In the genomic region with DNA sequence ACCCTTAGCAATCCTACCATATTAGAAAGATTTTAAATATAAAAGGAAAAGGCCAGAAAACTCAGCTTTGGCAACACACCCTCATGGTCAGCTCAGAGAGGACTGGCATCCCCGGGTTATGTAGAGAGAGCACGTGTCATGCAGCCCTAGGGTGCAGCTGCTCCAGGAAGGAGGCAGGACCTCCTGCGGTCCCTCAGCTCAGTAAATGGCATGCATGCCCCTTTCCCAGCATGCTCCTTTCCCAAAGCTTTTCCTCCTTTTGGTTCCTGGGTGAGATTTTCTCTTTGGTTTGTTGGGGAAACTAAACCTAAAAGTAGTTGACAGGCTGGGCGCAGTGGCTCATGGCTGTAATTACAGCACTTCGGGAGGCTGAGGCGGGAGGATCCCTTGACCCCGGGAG, we compare ENCODE assay signal across 15 cellular contexts. TPM values are rescaled to one million over a fixed set of nuclear protein-coding genes. Genes with fewer than 3 reads are reported as not detected.
DNase-seq lines count a peak whose midpoint lies in the region; ATAC-seq, FAIRE-seq and TF ChIP-seq lines count a peak whose summit lies in the region.
"Had no signal": no experiment of that assay in that cellular context is flagged by ENCODE, and none has a peak within 500 bp of the region (broad histone marks: within the 10 kb centered on the region; RNA-seq: fewer than 3 reads in every experiment).

No MANE protein-coding gene starts in this region.

- in situ Hi-C loops in transverse colon (cut with MboI; ENCODE audit: low pct_ligation_motif_present in 1 of 4, low pct_unique_long_range_greater_than_20kb in 1 of 4, low sequenced_read_pairs in 3 of 4) = loop anchor here in 3 of 4 donors (10.0 to 25.0 kb wide), 3 partner anchors 54 to 306 kb away; a partner anchor contains a TSS

- no peak for TF ChIP-seq POLR2A in H1 (IDR thresholded peaks at IDR 0.05; ENCODE audit: control extremely low read depth in 1 of 2, low read depth in 2 of 2, low read length in 2 of 2)
- TF ChIP-seq POLR2A in transverse colon (IDR thresholded peaks at IDR 0.05) = no peak
- TF ChIP-seq POLR2A in GM18505 (IDR thresholded peaks at IDR 0.05; ENCODE audit: borderline replicate concordance, extremely low read depth, insufficient read depth, insufficient read length) = no peak

- intact Hi-C loops in transverse colon (cut with DNase I; ENCODE audit: low total_unique reads) = loop anchor here (5.0 kb wide), 1 partner anchor 46 kb away; no protein-coding TSS in a partner anchor

- H2AK5ac ChIP-seq in H1 (ENCODE audit: low read depth, low read length) = no peak overlapping the region

- TF ChIP-seq RAD21 in H1 (IDR thresholded peaks at IDR 0.05 in 1 of 2, conservative IDR thresholded peaks at IDR 0.05 in 1 of 2; ENCODE audit: low read depth in 2 of 2, low read length in 2 of 2) = no peak

- H3K27me3 ChIP-seq in H1 (replicated peaks in 1 of 4; ENCODE audit: control insufficient read depth in 3 of 4, extremely low read depth in 1 of 4, insufficient read depth in 3 of 4, low read length in 3 of 4) (no peaks in the 10 kb centered on the region), transverse colon (no peaks in the 10 kb centered on the region)
- H3K27me3 ChIP-seq: body of pancreas, colonic mucosa, heart left ventricle, tibial nerve had no signal

- no peak for TF ChIP-seq EP300 in H1 (IDR thresholded peaks at IDR 0.05; ENCODE audit: borderline replicate concordance in 1 of 2, low read depth in 2 of 2, low read length in 2 of 2)
- no peak for TF ChIP-seq EP300 in transverse colon (IDR thresholded peaks at IDR 0.05; ENCODE audit: low read depth)

- no peak overlapping the region for H2BK20ac ChIP-seq in H1 (ENCODE audit: low read length)

- TF ChIP-seq CTCF in H1 (IDR thresholded peaks at IDR 0.05; ENCODE audit: control extremely low read depth in 1 of 3, insufficient read depth in 1 of 3, low read depth in 1 of 3, low read length in 3 of 3) (0 out of 4 replicates have a peak, but pooled peaks of 1 of the 3 experiments have one; percentile 2), transverse colon (IDR thresholded peaks at IDR 0.05) (no peak)

- no peak overlapping the region for H2AFZ ChIP-seq in H1 (ENCODE audit: low read length)

- POLR2A ChIA-PET in HEK293T (lab: Yijun Ruan, JAX) = no interaction called here
- POLR2A ChIA-PET in H1 (lab: Charles Lee; ENCODE audit: partially characterized antibody) = interaction anchor here (1.8 kb wide), 1 partner anchor 8 kb away, joined by 5 read pairs; no protein-coding TSS in a partner anchor

- H3K23ac ChIP-seq in H1 (ENCODE audit: insufficient read length) = no peak overlapping the region

- H2BK120ac ChIP-seq in H1 (replicated peaks; ENCODE audit: low read depth, low read length) = no peak overlapping the region

- no peak overlapping the region; a peak in 1 of 4 replicates for H3K4me2 ChIP-seq in H1 (ENCODE audit: insufficient read depth in 1 of 2, low read depth in 2 of 2, low read length in 2 of 2)

- H3K27ac ChIP-seq in H1 (ENCODE audit: low read depth, low read length) = no peak overlapping the region
- peak overlapping the region; percentile 35 to 62 (median 54) for H3K27ac ChIP-seq in transverse colon
- H3K27ac ChIP-seq: body of pancreas, colonic mucosa, tibial nerve had no signal

- H3K4me3 ChIP-seq in H1 (ENCODE audit: extremely low read depth in 1 of 4, insufficient read depth in 2 of 4, low read depth in 3 of 4, low read length in 4 of 4) (no peak overlapping the region), transverse colon (no peak overlapping the region)
- H3K4me3 ChIP-seq: body of pancreas, colonic mucosa, heart left ventricle, tibial nerve had no signal

- no peak overlapping the region for H3K56ac ChIP-seq in H1 (replicated peaks; ENCODE audit: insufficient read length, low read depth, low read length)

- H3K79me2 ChIP-seq in H1 (ENCODE audit: control insufficient read depth in 1 of 2, insufficient read depth in 2 of 2, low read length in 2 of 2) = peaks cover 6 to 86% of the 10 kb centered on the region in 2 experiments

- no peak overlapping the region for H3K4ac ChIP-seq in H1 (replicated peaks; ENCODE audit: insufficient read length, low read depth, low read length)

- ATAC-seq in GM18505 (IDR thresholded peaks at IDR 0.05; ENCODE audit: unreplicated experiment) = no peak
- ATAC-seq: body of pancreas, heart left ventricle had no signal

- no peak overlapping the region for H4K5ac ChIP-seq in H1 (ENCODE audit: insufficient read length, low read depth, low read length)

- H3K23me2 ChIP-seq in H1 (ENCODE audit: low read depth, low read length) = peaks cover 14% of the 10 kb centered on the region

- H4K20me1 ChIP-seq in H1 (replicated peaks in 1 of 2; ENCODE audit: control insufficient read depth in 1 of 2, insufficient read depth in 2 of 2, low read length in 2 of 2) = peaks cover 5 to 10% of the 10 kb centered on the region in 2 experiments

- CTCF ChIA-PET in HEK293T (lab: Yijun Ruan, JAX) = interaction anchor here (1.1 kb wide), 1 partner anchor 29 kb away, joined by 3 read pairs; no protein-coding TSS in a partner anchor
- CTCF ChIA-PET in H1 (lab: Charles Lee; ENCODE audit: partially characterized antibody) = interaction anchor here (0.6 to 1.5 kb wide), 7 partner anchors 10 to 176 kb away, joined by 3 to 4 read pairs (median 4); no protein-coding TSS in a partner anchor

- H3K9ac ChIP-seq in H1 (replicated peaks in 1 of 4; ENCODE audit: extremely low read depth in 1 of 4, low read depth in 3 of 4, low read length in 3 of 4) = no peak overlapping the region

- no peak for FAIRE-seq in H1 (lab: Jason Lieb, UNC)

- no peaks in the 10 kb centered on the region for H3K36me3 ChIP-seq in H1 (ENCODE audit: control insufficient read depth in 2 of 4, insufficient read depth in 4 of 4, low read length in 3 of 4)
- H3K36me3 ChIP-seq in transverse colon = no peaks in the 10 kb centered on the region
- H3K36me3 ChIP-seq: colonic mucosa, heart left ventricle, tibial nerve had no signal

- H3K9me3 ChIP-seq in H1 (ENCODE audit: insufficient read depth in 2 of 2, low read depth in 1 of 2, low read length in 1 of 2) (no peaks in the 10 kb centered on the region), transverse colon (no peaks in the 10 kb centered on the region)
- H3K9me3 ChIP-seq: body of pancreas, colonic mucosa, heart left ventricle, tibial nerve had no signal

- DNase-seq in NCI-H2227 (lab: John Stamatoyannopoulos, UW; ENCODE audit: unreplicated experiment) (peak; percentile 4), NCI-H2227 treated with DMSO at 0.1 percent for 48 hours (lab: John Stamatoyannopoulos, UW) (no peak), HEK293T (ENCODE audit: extremely low spot score) (peak; percentile 15), H1 (ENCODE audit: low read depth in 1 of 2, low spot score in 2 of 2) (no peak), transverse colon (no peak), NCI-H146 (lab: John Stamatoyannopoulos, UW) (no peak)
- DNase-seq in stimulated activated CD4-positive, alpha-beta T cell treated with anti-CD3 and anti-CD28 coated beads, Interleukin-1b, Interleukin-23, amount 100 ng/mL, for 48 hours = no peak
- DNase-seq: 8988T; activated naive CD8-positive, alpha-beta T cell treated with anti-CD3 and anti-CD28 coated beads, Interleukin-2, amount 10 ng/mL, durations not matched to agents 7 days and 5 days; body of pancreas; colonic mucosa; DMS153; heart left ventricle had no signal

- no peak overlapping the region for H3K18ac ChIP-seq in H1 (ENCODE audit: extremely low read depth, low read length)

- H3K79me1 ChIP-seq in H1 (ENCODE audit: low read depth, low read length) = peaks cover 2% of the 10 kb centered on the region; the same call in 1 of the 2 replicates

- no peak overlapping the region for H3K14ac ChIP-seq in H1 (ENCODE audit: insufficient read length)

- H4K91ac ChIP-seq in H1 (replicated peaks; ENCODE audit: insufficient read length, low read length) = no peak overlapping the region

- no peak overlapping the region for H2BK12ac ChIP-seq in H1 (ENCODE audit: low read depth, low read length)

- WGBS in H1 (ENCODE audit: extremely low coverage in 1 of 2, insufficient coverage in 1 of 2, insufficient read length in 1 of 2, insufficient replicate concordance in 2 of 2, low coverage in 1 of 2, low lambda C conversion rate in 2 of 2, missing lambda C conversion rate in 1 of 2), 2 experiments = 75% methylated on average over 7 of the region's 7 CpGs; no CpG with 5 or more reads in 1 of the 2 experiments
- 87 to 88% methylated on average over 3 to 7 of the region's 7 CpGs for WGBS in transverse colon (ENCODE audit: low coverage in 1 of 2), 2 donors

- H3K4me1 ChIP-seq in H1 (replicated peaks in 1 of 4; ENCODE audit: control insufficient read depth in 3 of 4, insufficient read depth in 4 of 4, low read length in 3 of 4) (peaks cover 0 to 5% (median 3%) of the 10 kb centered on the region in 4 experiments; a peak in 4 of 7 replicates), transverse colon (peaks cover 9 to 54% (median 30%) of the 10 kb centered on the region in 4 donors)

- H2BK15ac ChIP-seq in H1 (ENCODE audit: low read length) = no peak overlapping the region

- H4K8ac ChIP-seq in H1 (ENCODE audit: extremely low read depth, insufficient read depth, low read length) = no peak overlapping the region

- H2BK5ac ChIP-seq in H1 (ENCODE audit: low read depth, low read length) = no peak overlapping the region

TF ChIP-seq in HEK293T, 16 proteins besides CTCF, POLR2A, EP300 and RAD21:
- no peak for TF ChIP-seq ELF4 (IDR thresholded peaks at IDR 0.05)
- 0 out of 2 replicates have a peak, but pooled peaks have one; percentile 24 for TF ChIP-seq L3MBTL2 (conservative IDR thresholded peaks at IDR 0.05)

TF ChIP-seq in H1, 55 proteins besides CTCF, POLR2A, EP300 and RAD21 (continues in another document):
- TF ChIP-seq, protein P1, sequence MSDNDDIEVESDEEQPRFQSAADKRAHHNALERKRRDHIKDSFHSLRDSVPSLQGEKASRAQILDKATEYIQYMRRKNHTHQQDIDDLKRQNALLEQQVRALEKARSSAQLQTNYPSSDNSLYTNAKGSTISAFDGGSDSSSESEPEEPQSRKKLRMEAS (IDR thresholded peaks at IDR 0.05) = no peak
- TF ChIP-seq TCF12 (IDR thresholded peaks at IDR 0.05; ENCODE audit: low read depth, low read length) = no peak
- peak; percentile 19; the same call in 1 of the 2 replicates for TF ChIP-seq POLR2AphosphoS5 (IDR thresholded peaks at IDR 0.05; ENCODE audit: low read depth, low read length)
- no peak for TF ChIP-seq HDAC2 (IDR thresholded peaks at IDR 0.05; ENCODE audit: borderline replicate concordance in 1 of 2, low read depth in 2 of 2, low read length in 2 of 2)
- no peak for TF ChIP-seq TEAD4 (IDR thresholded peaks at IDR 0.05; ENCODE audit: low read depth, low read length)

RNA-seq across cellular contexts. Expression of a gene that starts 3.9 kb away (rescaled TPM):
- total RNA-seq in H1 (2021; fragmentation: NEBNext Ultra II Directional; extraction: Animal tissue kit (Norgen Biotek cat#: 25700)) = 23.9 and 25.6 TPM in 2 replicates
- polyA plus RNA-seq in H1 (2011; rRNA removed) = 3.3 and 4.5 TPM in 2 replicates
- 4.0 TPM for polyA plus RNA-seq in H1 (2011; cell fraction: cytosol; rRNA removed)
- 4.5 TPM for polyA plus RNA-seq in H1 (2011; cell fraction: nucleus; rRNA removed)
- 3.1 to 4.3 TPM (median 3.5 TPM) in 4 replicates for polyA plus RNA-seq in H1 (2012, experiment 1 of 2)
- polyA plus RNA-seq in H1 (2012, experiment 2 of 2) = 0.39 TPM
- 8.6 TPM for polyA plus RNA-seq in H1 (2013, experiment 1 of 2)
- polyA plus RNA-seq in H1 (2013, experiment 2 of 2) = 7.1 TPM
- 30.6 and 41.7 TPM in 2 replicates for polyA minus RNA-seq in H1 (2011; rRNA and poly(A)+ RNA removed)
- 25.4 TPM for polyA minus RNA-seq in H1 (2011; cell fraction: cytosol; rRNA and poly(A)+ RNA removed)
- 23.5 TPM for polyA minus RNA-seq in H1 (2011; cell fraction: nucleus; rRNA and poly(A)+ RNA removed)
- total RNA-seq in transverse colon = 100 to 1,000 TPM in 1 of 4 donors, 10 to 100 TPM in 3; 12.9 to 378 (median 14.7) TPM

Comparison
In these comparisons a context has a peak if more than half of its experiments do, and no peak if none do; other contexts are left out.
1. DNase-seq: peak in NCI-H2227 (single experiment) and HEK293T (single experiment); none in NCI-H2227 treated with DMSO at 0.1 percent for 48 hours (single experiment), H1 (0 of 2), transverse colon (single experiment), stimulated activated CD4-positive, alpha-beta T cell treated with anti-CD3 and anti-CD28 coated beads, Interleukin-1b, Interleukin-23, amount 100 ng/mL, for 48 hours (single experiment) and NCI-H146 (single experiment).